In the genomic region with DNA sequence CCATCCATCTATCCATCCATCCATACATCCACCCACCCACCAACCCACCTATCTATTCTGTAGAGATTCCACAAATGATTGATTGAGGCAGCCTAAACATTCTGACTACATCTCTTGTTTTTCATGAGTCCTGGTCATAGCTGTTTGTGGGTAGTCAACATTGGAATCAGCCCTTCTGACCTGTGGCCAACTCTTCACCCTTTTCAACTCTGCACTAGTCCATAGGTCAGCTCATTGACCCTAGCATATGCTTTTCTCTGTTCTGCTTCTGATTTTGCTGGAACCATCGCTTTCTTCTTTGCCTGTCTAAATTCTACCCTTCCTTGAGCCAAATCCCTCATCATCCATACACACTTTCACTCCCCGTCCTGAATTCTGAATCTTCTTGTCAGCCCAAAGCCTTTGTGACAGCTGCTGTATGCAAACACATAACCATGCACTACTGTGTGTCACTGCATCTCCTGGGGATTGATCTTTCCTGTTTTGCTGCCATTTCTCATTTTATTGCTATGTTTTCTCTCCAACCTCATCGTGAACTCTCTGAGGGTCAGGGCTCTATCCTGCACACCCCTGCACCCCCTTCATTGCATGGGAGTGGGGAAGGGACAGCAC, we compare ENCODE assay signal across 24 cellular contexts. TPM values are rescaled to one million over a fixed set of nuclear protein-coding genes. Genes with fewer than 3 reads are reported as not detected.
DNase-seq lines count a peak whose midpoint lies in the region; ATAC-seq and TF ChIP-seq lines count a peak whose summit lies in the region.
"Had no signal": no experiment of that assay in that cellular context is flagged by ENCODE, and none has a peak within 500 bp of the region (broad histone marks: within the 10 kb centered on the region; RNA-seq: fewer than 3 reads in every experiment).

No MANE protein-coding gene starts in this region.

- no peak for TF ChIP-seq CTCF in Loucy (conservative IDR thresholded peaks at IDR 0.05; ENCODE audit: low read length)
- no peak for TF ChIP-seq CTCF in osteocyte (IDR thresholded peaks at IDR 0.05)

- peak overlapping the region; percentile 71 for H2AFZ ChIP-seq in Loucy (ENCODE audit: low read length)
- H2AFZ ChIP-seq: GM23248 had no signal

- no peak overlapping the region for H3K4me3 ChIP-seq in Loucy (ENCODE audit: low read length, poor library complexity, severe bottlenecking)
- H3K4me3 ChIP-seq: GM23248, heart right ventricle, suprapubic skin had no signal

- peaks cover 30% of the 10 kb centered on the region for H3K4me1 ChIP-seq in Loucy (ENCODE audit: insufficient read depth, low read length, poor library complexity, severe bottlenecking)

- no peak overlapping the region for H3K9ac ChIP-seq in Loucy (ENCODE audit: low read depth, low read length, poor library complexity, severe bottlenecking)
- H3K9ac ChIP-seq: GM23248 had no signal

- no peaks in the 10 kb centered on the region for H3K36me3 ChIP-seq in Loucy (ENCODE audit: insufficient read depth, low read length)
- H3K36me3 ChIP-seq: heart right ventricle, suprapubic skin had no signal

- H3K27ac Mint-ChIP-seq in effector memory CD8-positive, alpha-beta T cell, result peak overlapping the region; percentile 18 to 23
- H3K27ac Mint-ChIP-seq in osteocyte (ENCODE audit: unreplicated experiment), result peak overlapping the region; percentile 0
- H3K27ac Mint-ChIP-seq: activated CD8-positive, alpha-beta T cell treated with anti-CD3 and anti-CD28 coated beads, Interleukin-2, amount 10 ng/mL, durations not matched to agents 7 days and 5 days had no signal

- H3K27me3 Mint-ChIP-seq in effector memory CD8-positive, alpha-beta T cell, result no peaks in the 10 kb centered on the region
- H3K27me3 Mint-ChIP-seq in osteocyte (ENCODE audit: unreplicated experiment), result no peaks in the 10 kb centered on the region
- H3K27me3 Mint-ChIP-seq: CD4-positive, CD25-positive, alpha-beta regulatory T cell had no signal

- DNase-seq in CD1c-positive myeloid dendritic cell (ENCODE audit: extremely low spot score) (peak; percentile 40), osteocyte (ENCODE audit: extremely low spot score, unreplicated experiment) (no peak), GM19238 (ENCODE audit: insufficient read length, low spot score) (no peak), superior temporal gyrus (ENCODE audit: extremely low spot score) (no peak), NCI-H345 (lab: John Stamatoyannopoulos, UW) (no peak)
- DNase-seq in effector memory CD8-positive, alpha-beta T cell, result no peak
- DNase-seq: activated CD4-positive, CD25-positive, alpha-beta regulatory T cell treated with anti-CD3 and anti-CD28 coated beads, Interleukin-2, amount 50 U/mL, for 72 hours; activated CD8-positive, alpha-beta T cell treated with anti-CD3 and anti-CD28 coated beads, Interleukin-2, amount 10 ng/mL, durations not matched to agents 7 days and 5 days; activated effector memory CD4-positive, alpha-beta T cell treated with Interleukin-2 at 50 U/mL for 16 hours; activated T-cell treated with anti-CD3 and anti-CD28 coated beads for 4 hours; CD4-positive, CD25-positive, alpha-beta regulatory T cell; cerebellar nuclear complex; DMS 273 treated with DMSO at 0.1 percent for 48 hours; GM23248; heart right ventricle; mesenchymal stem cell; NCI-H2029 treated with DMSO at 0.1 percent for 48 hours; NCI-H446; occipital lobe; small intestine; stimulated activated CD4-positive, alpha-beta T cell treated with anti-CD3 and anti-CD28 coated beads, Interleukin-2, amount 100 ng/mL, for 24 hours had no signal

- H3K4me1 Mint-ChIP-seq in effector memory CD8-positive, alpha-beta T cell (ENCODE audit: low read depth in 2 of 2), result peaks cover 45 to 48% of the 10 kb centered on the region in 2 donors
- peaks cover 46% of the 10 kb centered on the region for H3K4me1 Mint-ChIP-seq in osteocyte (ENCODE audit: unreplicated experiment)

- no peaks in the 10 kb centered on the region for H3K9me3 ChIP-seq in Loucy (ENCODE audit: insufficient read depth, low read depth, low read length)
- H3K9me3 ChIP-seq: suprapubic skin had no signal

- peaks cover 3% of the 10 kb centered on the region for H3K36me3 Mint-ChIP-seq in effector memory CD8-positive, alpha-beta T cell (ENCODE audit: insufficient read depth)
- no peaks in the 10 kb centered on the region for H3K36me3 Mint-ChIP-seq in osteocyte (ENCODE audit: unreplicated experiment)

- H3K79me2 ChIP-seq in Loucy (ENCODE audit: insufficient read depth, low read length), result no peaks in the 10 kb centered on the region

- H3K27me3 ChIP-seq in Loucy (ENCODE audit: insufficient read depth, low read length, poor library complexity, severe bottlenecking), result no peaks in the 10 kb centered on the region
- H3K27me3 ChIP-seq: heart right ventricle, suprapubic skin had no signal

- peak overlapping the region; percentile 10 for H3K4me2 ChIP-seq in Loucy (ENCODE audit: low read depth, low read length, poor library complexity, severe bottlenecking)

- H3F3A ChIP-seq in Loucy (ENCODE audit: low read depth), result peaks cover 5% of the 10 kb centered on the region; the same call in 1 of the 2 replicates

- no peak for ATAC-seq in effector memory CD8-positive, alpha-beta T cell (replicated peaks)
- no peak for ATAC-seq in HG03159 (IDR thresholded peaks at IDR 0.05; ENCODE audit: unreplicated experiment)
- ATAC-seq: activated CD8-positive, alpha-beta T cell treated with anti-CD3 and anti-CD28 coated beads, Interleukin-2, amount 10 ng/mL, durations not matched to agents 7 days and 5 days had no signal

- no peaks in the 10 kb centered on the region for H3K9me3 Mint-ChIP-seq in effector memory CD8-positive, alpha-beta T cell
- peaks cover 7% of the 10 kb centered on the region for H3K9me3 Mint-ChIP-seq in osteocyte (ENCODE audit: unreplicated experiment)
- H3K9me3 Mint-ChIP-seq: CD4-positive, CD25-positive, alpha-beta regulatory T cell had no signal

- no peak overlapping the region for H3K4me3 Mint-ChIP-seq in effector memory CD8-positive, alpha-beta T cell
- H3K4me3 Mint-ChIP-seq in osteocyte (ENCODE audit: unreplicated experiment), result no peak overlapping the region
- H3K4me3 Mint-ChIP-seq: activated CD8-positive, alpha-beta T cell treated with anti-CD3 and anti-CD28 coated beads, Interleukin-2, amount 10 ng/mL, durations not matched to agents 7 days and 5 days; CD4-positive, CD25-positive, alpha-beta regulatory T cell had no signal

- no peaks in the 10 kb centered on the region for H3K9me2 ChIP-seq in Loucy (replicated peaks; ENCODE audit: low read depth, low read length)

- H4K20me1 ChIP-seq in Loucy (ENCODE audit: insufficient read depth, low read length, poor library complexity, severe bottlenecking), result no peaks in the 10 kb centered on the region

RNA-seq across cellular contexts. Expression of gene KCTD6, which starts 16.8 kb away (rescaled TPM):
- 13.6 and 14.4 TPM in 2 replicates for total RNA-seq in osteocyte

RNA-seq across cellular contexts. Expression of gene PDHB, which starts 41.4 kb away (rescaled TPM):
- total RNA-seq in osteocyte, result 85.5 and 89.0 TPM in 2 replicates
